ENCODE assay signal across 18 cellular contexts in genomic region chr3:156792536-156792935, GRCh38. TPM values are rescaled to one million over a fixed set of nuclear protein-coding genes. Genes with fewer than 3 reads are reported as not detected.
DNase-seq lines count a peak whose midpoint lies in the region; ATAC-seq, FAIRE-seq and TF ChIP-seq lines count a peak whose summit lies in the region.
"Had no signal": no experiment of that assay in that cellular context is flagged by ENCODE, and none has a peak within 500 bp of the region (broad histone marks: within the 10 kb centered on the region; RNA-seq: fewer than 3 reads in every experiment).

No MANE protein-coding gene starts in this region.

- H3K27me3 Mint-ChIP-seq in T-helper 1 cell treated with Interleukin-12 subunit alpha and Interleukin-12 subunit beta and Interleukin-4 antibody, amounts not matched to agents 30 μg/mL and 1 μg/mL, for 36 hours (ENCODE audit: low read depth), result no peaks in the 10 kb centered on the region
- no peaks in the 10 kb centered on the region for H3K27me3 Mint-ChIP-seq in osteocyte (ENCODE audit: unreplicated experiment)
- no peaks in the 10 kb centered on the region for H3K27me3 Mint-ChIP-seq in activated T-cell treated with anti-CD3 and anti-CD28 coated beads, Interleukin-2, amount 50 U/mL, for 4 hours (ENCODE audit: low read depth)
- H3K27me3 Mint-ChIP-seq: activated naive CD8-positive, alpha-beta T cell had no signal

- WGBS in GM12878 (ENCODE audit: insufficient coverage, insufficient replicate concordance, low lambda C conversion rate, missing lambda C conversion rate), result 60% methylated on average over 3 of the region's 3 CpGs

- peaks cover 36% of the 10 kb centered on the region for H3K4me1 Mint-ChIP-seq in T-helper 1 cell treated with Interleukin-12 subunit alpha and Interleukin-12 subunit beta and Interleukin-4 antibody, amounts not matched to agents 30 μg/mL and 1 μg/mL, for 36 hours (ENCODE audit: low read depth)
- peaks cover 80% of the 10 kb centered on the region for H3K4me1 Mint-ChIP-seq in osteocyte (ENCODE audit: unreplicated experiment)
- H3K4me1 Mint-ChIP-seq in activated T-cell treated with anti-CD3 and anti-CD28 coated beads, Interleukin-2, amount 50 U/mL, for 4 hours (ENCODE audit: low read depth), result peaks cover 23% of the 10 kb centered on the region

- peak overlapping the region; percentile 21; the same call in 1 of the 2 replicates for H3K27ac ChIP-seq in GM12878 (ENCODE audit: control insufficient read depth, insufficient read depth)
- H3K27ac ChIP-seq: colonic mucosa, RWPE1, vagina had no signal

- no peak overlapping the region for H2AFZ ChIP-seq in GM12878 (ENCODE audit: control insufficient read depth, low read depth, low read length)

- no peak overlapping the region for H3K9ac ChIP-seq in GM12878 (ENCODE audit: control insufficient read depth, insufficient read depth, low read length)

- CTCF ChIA-PET in GM12878 (lab: Yijun Ruan, JAX), result interaction anchor here (0.6 kb wide), 1 partner anchor 227 kb away, joined by 4 read pairs; no protein-coding TSS in a partner anchor

- no peaks in the 10 kb centered on the region for H4K20me1 ChIP-seq in GM12878 (ENCODE audit: control insufficient read depth, insufficient read depth)

- H3K9me3 Mint-ChIP-seq in T-helper 1 cell treated with Interleukin-12 subunit alpha and Interleukin-12 subunit beta and Interleukin-4 antibody, amounts not matched to agents 30 μg/mL and 1 μg/mL, for 36 hours, result no peaks in the 10 kb centered on the region
- no peaks in the 10 kb centered on the region for H3K9me3 Mint-ChIP-seq in osteocyte (ENCODE audit: unreplicated experiment)
- H3K9me3 Mint-ChIP-seq in activated T-cell treated with anti-CD3 and anti-CD28 coated beads, Interleukin-2, amount 50 U/mL, for 4 hours, result no peaks in the 10 kb centered on the region

- POLR2A ChIA-PET in GM12878 (lab: Charles Lee), result no interaction called here

- RAD21 ChIA-PET in GM12878 (lab: Charles Lee; ENCODE audit: unreplicated experiment), result interaction anchor here (0.8 kb wide), 1 partner anchor 31 kb away, joined by 3 read pairs; no protein-coding TSS in a partner anchor

- in situ Hi-C loops in GM12878 (cut with MboI), result no loop called here

- no peak for FAIRE-seq in GM12878 (lab: Jason Lieb, UNC)
- FAIRE-seq: D721Med had no signal

- H3K27ac Mint-ChIP-seq in T-helper 1 cell treated with Interleukin-12 subunit alpha and Interleukin-12 subunit beta and Interleukin-4 antibody, amounts not matched to agents 30 μg/mL and 1 μg/mL, for 36 hours, result peak overlapping the region; percentile 79
- peak overlapping the region; percentile 96 for H3K27ac Mint-ChIP-seq in osteocyte (ENCODE audit: unreplicated experiment)

- DNase-seq in T-helper 1 cell (no peak), EL (peak; percentile 29), GM12878 (ENCODE audit: low read depth, low spot score) (no peak), osteocyte (ENCODE audit: extremely low spot score, unreplicated experiment) (no peak), GF-D8 (lab: John Stamatoyannopoulos, UW) (no peak)
- DNase-seq in activated T-cell treated with anti-CD3 and anti-CD28 coated beads, Interleukin-2, amount 50 U/mL, for 4 hours, result no peak
- DNase-seq: 8988T, body of pancreas, colonic mucosa, foreskin fibroblast, NCI-H1436, NCI-H526 had no signal

- H3K9me3 ChIP-seq in GM12878 (replicated peaks; ENCODE audit: control insufficient read depth, insufficient read depth, low read length), result no peaks in the 10 kb centered on the region
- H3K9me3 ChIP-seq: body of pancreas, colonic mucosa, vagina had no signal

- BruUV-seq in GM12878 (replicated peaks; lab: Mats Ljungman, UMichigan), result no TSS peak

- H3K4me3 Mint-ChIP-seq in T-helper 1 cell treated with Interleukin-12 subunit alpha and Interleukin-12 subunit beta and Interleukin-4 antibody, amounts not matched to agents 30 μg/mL and 1 μg/mL, for 36 hours, result no peak overlapping the region
- no peak overlapping the region for H3K4me3 Mint-ChIP-seq in osteocyte (ENCODE audit: unreplicated experiment)
- no peak overlapping the region for H3K4me3 Mint-ChIP-seq in activated T-cell treated with anti-CD3 and anti-CD28 coated beads, Interleukin-2, amount 50 U/mL, for 4 hours
- H3K4me3 Mint-ChIP-seq: activated naive CD8-positive, alpha-beta T cell had no signal

- no peak for TF ChIP-seq EP300 in GM12878 (IDR thresholded peaks at IDR 0.05; ENCODE audit: borderline replicate concordance in 1 of 2, control insufficient read depth in 1 of 2, low read depth in 2 of 2, low read length in 2 of 2)

- no peak overlapping the region for H3K4me3 ChIP-seq in GM12878
- H3K4me3 ChIP-seq: body of pancreas, colonic mucosa, vagina had no signal

- H3K36me3 Mint-ChIP-seq in T-helper 1 cell treated with Interleukin-12 subunit alpha and Interleukin-12 subunit beta and Interleukin-4 antibody, amounts not matched to agents 30 μg/mL and 1 μg/mL, for 36 hours (ENCODE audit: low read depth), result peaks cover 16% of the 10 kb centered on the region
- no peaks in the 10 kb centered on the region for H3K36me3 Mint-ChIP-seq in osteocyte (ENCODE audit: unreplicated experiment)
- H3K36me3 Mint-ChIP-seq in activated T-cell treated with anti-CD3 and anti-CD28 coated beads, Interleukin-2, amount 50 U/mL, for 4 hours (ENCODE audit: insufficient read depth), result peaks cover 5% of the 10 kb centered on the region

- no peak for TF ChIP-seq POLR2A in GM12878 (IDR thresholded peaks at IDR 0.05; ENCODE audit: low read depth, low read length)

- TF ChIP-seq RAD21 in GM12878 (IDR thresholded peaks at IDR 0.05; ENCODE audit: insufficient read depth, low read depth, low read length), result no peak

- no peaks in the 10 kb centered on the region; a peak in 1 of 4 replicates for H3K36me3 ChIP-seq in GM12878 (ENCODE audit: control insufficient read depth in 2 of 2, insufficient read depth in 2 of 2, low read length in 1 of 2)
- H3K36me3 ChIP-seq: colonic mucosa, vagina had no signal

- ATAC-seq in GM12878 (no peak), HG02623 (IDR thresholded peaks at IDR 0.05; ENCODE audit: unreplicated experiment) (no peak)
- ATAC-seq in activated T-cell treated with anti-CD3 and anti-CD28 coated beads, Interleukin-2, amount 50 U/mL, for 4 hours, result no peak
- ATAC-seq: body of pancreas had no signal

- no peak for TF ChIP-seq CTCF in GM12878 (IDR thresholded peaks at IDR 0.05 in 2 of 3, conservative IDR thresholded peaks at IDR 0.05 in 1 of 3; ENCODE audit: control insufficient read depth in 2 of 3, extremely low read depth in 1 of 3, insufficient read depth in 1 of 3, low read depth in 3 of 3, low read length in 3 of 3)
- no peak for TF ChIP-seq CTCF in osteocyte (IDR thresholded peaks at IDR 0.05)

- no peak overlapping the region for H3K4me2 ChIP-seq in GM12878 (ENCODE audit: control insufficient read depth, insufficient read depth)

- intact Hi-C loops in GM12878 (cut with micrococcal nuclease; ENCODE audit: unreplicated experiment), result no loop called here

- H3K79me2 ChIP-seq in GM12878 (ENCODE audit: control insufficient read depth, insufficient read depth, low read length), result no peaks in the 10 kb centered on the region

- SMC1A ChIA-PET in GM12878 (lab: Charles Lee; ENCODE audit: uncharacterized antibody, unreplicated experiment), result interaction anchor here (0.9 to 1.5 kb wide), 5 partner anchors 10 to 339 kb away, joined by 3 read pairs; no protein-coding TSS in a partner anchor

- no peaks in the 10 kb centered on the region for H3K27me3 ChIP-seq in GM12878 (replicated peaks in 1 of 2; ENCODE audit: control insufficient read depth in 2 of 2, insufficient read depth in 2 of 2, low read length in 1 of 2)
- H3K27me3 ChIP-seq: body of pancreas, colonic mucosa, vagina had no signal

- peaks cover 7% of the 10 kb centered on the region for H3K4me1 ChIP-seq in GM12878 (ENCODE audit: control insufficient read depth, insufficient read depth, low read length)
- H3K4me1 ChIP-seq: colonic mucosa, vagina had no signal

TF ChIP-seq in GM12878, 131 proteins besides CTCF, POLR2A, EP300 and RAD21 (continues in another document):
- TF ChIP-seq ATF3 (IDR thresholded peaks at IDR 0.05; ENCODE audit: borderline replicate concordance, extremely low read depth, low read depth, low read length), result no peak

RNA-seq across cellular contexts. Expression of gene LEKR1, which starts 33.6 kb away (rescaled TPM):
- total RNA-seq in GM12878 (2013; cell fraction: nucleolus; rRNA removed), result 13.6 and 45.8 TPM in 2 replicates
- total RNA-seq in GM12878 (2014; rRNA removed), result 0.76 and 1.2 TPM in 2 replicates
- total RNA-seq in GM12878 (2014; rRNA removed; fragmentation: Illumina TruSeq; extraction: Trizol), result 1.1 and 2.8 TPM in 2 replicates
- 1.1 and 1.2 TPM in 2 replicates for total RNA-seq in GM12878 (2021)
- polyA plus RNA-seq in GM12878 (2011; ENCODE audit: low read depth), result 0.37 TPM
- 0.90 and 3.1 TPM in 2 replicates for polyA plus RNA-seq in GM12878 (2011; rRNA removed)
- 0.33 and 0.84 TPM in 2 replicates for polyA plus RNA-seq in GM12878 (2011; cell fraction: cytosol; rRNA removed)
- polyA plus RNA-seq in GM12878 (2011; cell fraction: nucleus; rRNA removed), result 1.1 and 1.7 TPM in 2 replicates
- polyA plus RNA-seq in GM12878 (2012), result 0.83 and 1.1 TPM in 2 replicates
- polyA plus RNA-seq in GM12878 (2014; fragmentation: Illumina TruSeq; extraction: Trizol), result 0.48 and 2.2 TPM in 2 replicates
- polyA plus RNA-seq in GM12878 (2014; fragmentation: Nextera tagmentation; extraction: Ambion mirVana), result 1 to 10 TPM; 1.3 to 1.6 TPM
- polyA plus RNA-seq in GM12878 (2014; rRNA removed), result 1.3 and 1.6 TPM in 2 replicates
- 1 to 10 TPM; 2.6 to 3.2 TPM for polyA plus RNA-seq in GM12878 (2016; fragmentation: Nextera tagmentation; extraction: Ambion mirVana)
- 2.3 TPM in 2 replicates for polyA minus RNA-seq in GM12878 (2011; rRNA and poly(A)+ RNA removed)
- not detected in 2 replicates for polyA minus RNA-seq in GM12878 (2011; cell fraction: cytosol; rRNA and poly(A)+ RNA removed)
- 5.2 and 6.0 TPM in 2 replicates for polyA minus RNA-seq in GM12878 (2011; cell fraction: nucleus; rRNA and poly(A)+ RNA removed)
- 0.55 and 1.0 TPM in 2 replicates for total RNA-seq in osteocyte
- under 1 TPM; 0.30 to 0.68 (median 0.50) TPM for total RNA-seq in activated T-cell treated with anti-CD3 and anti-CD28 coated beads, Interleukin-2, amount 50 U/mL, for 4 hours
- total RNA-seq: vagina had no signal
